Comparison of ENCODE assay signal across 16 cellular contexts in the genomic region with DNA sequence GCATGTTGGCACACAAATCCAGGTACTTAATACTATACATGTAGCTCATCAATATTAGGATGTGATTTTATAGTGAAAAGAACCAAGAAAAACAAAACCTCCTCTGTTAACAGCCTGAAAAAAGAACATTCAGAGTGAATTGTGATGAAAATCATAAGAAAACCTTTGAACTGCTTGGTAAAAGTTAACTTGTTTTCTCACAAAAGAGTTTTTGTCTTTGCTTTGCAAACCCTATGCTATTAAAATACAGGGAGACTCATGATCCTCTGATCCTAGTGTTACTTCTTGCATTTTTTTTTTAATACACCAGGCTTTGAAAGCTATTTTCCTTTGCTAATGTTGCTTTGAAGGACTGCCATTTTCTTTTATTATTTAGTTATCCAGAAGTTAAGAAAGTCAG.
"Had no signal": no experiment of that assay in that cellular context is flagged by ENCODE, and none has a peak within 500 bp of the region (broad histone marks: within the 10 kb centered on the region; RNA-seq: fewer than 3 reads in every experiment).

No MANE protein-coding gene starts in this region.

- H3K27me3 Mint-ChIP-seq: activated CD4-positive, alpha-beta T cell treated with anti-CD3 and anti-CD28 coated beads, Interleukin-2, amount 10 ng/mL, durations not matched to agents 7 days and 5 days; activated naive CD4-positive, alpha-beta T cell treated with anti-CD3 and anti-CD28 coated beads, Interleukin-2, amount 50 U/mL, for 24 hours had no signal

- H3K9me3 Mint-ChIP-seq: activated CD4-positive, alpha-beta T cell treated with anti-CD3 and anti-CD28 coated beads, Interleukin-2, amount 10 ng/mL, durations not matched to agents 7 days and 5 days; activated naive CD4-positive, alpha-beta T cell treated with anti-CD3 and anti-CD28 coated beads, Interleukin-2, amount 50 U/mL, for 24 hours; activated T-cell treated with anti-CD3 and anti-CD28 coated beads, Interleukin-2, amount 50 U/mL, for 4 hours; nephron; T-helper 1 cell treated with Interleukin-12 subunit alpha and Interleukin-12 subunit beta and Interleukin-4 antibody, amounts not matched to agents 30 μg/mL and 1 μg/mL, for 36 hours had no signal

- H3K9me3 ChIP-seq: tibial artery, uterus had no signal

- H3K27me3 ChIP-seq: dorsolateral prefrontal cortex, tibial artery, uterus had no signal

- DNase-seq: activated CD4-positive, alpha-beta T cell treated with anti-CD3 and anti-CD28 coated beads, Interleukin-2, amount 10 ng/mL, durations not matched to agents 7 days and 5 days; activated CD8-positive, alpha-beta T cell treated with anti-CD3 and anti-CD28 coated beads, Interleukin-2, amount 10 ng/mL, durations not matched to agents 7 days and 5 days; activated effector memory CD4-positive, alpha-beta T cell treated with anti-CD3 and anti-CD28 coated beads, Interleukin-2, amount 50 U/mL, for 16 hours; activated T-cell treated with anti-CD3 and anti-CD28 coated beads, Interleukin-2, amount 50 U/mL, for 4 hours; caudate nucleus; dorsolateral prefrontal cortex; left colon; midbrain; stimulated activated naive CD4-positive, alpha-beta T cell; tibial artery; uterus had no signal

- H2AFZ ChIP-seq: parathyroid adenoma had no signal

- H3K4me1 Mint-ChIP-seq: activated CD4-positive, alpha-beta T cell treated with anti-CD3 and anti-CD28 coated beads, Interleukin-2, amount 10 ng/mL, durations not matched to agents 7 days and 5 days; activated naive CD4-positive, alpha-beta T cell treated with anti-CD3 and anti-CD28 coated beads, Interleukin-2, amount 50 U/mL, for 24 hours; nephron had no signal

- H3K4me3 ChIP-seq: tibial artery, uterus had no signal

- H3K27ac ChIP-seq: dorsolateral prefrontal cortex, parathyroid adenoma, uterus had no signal

- H3K27ac Mint-ChIP-seq: activated CD4-positive, alpha-beta T cell treated with anti-CD3 and anti-CD28 coated beads, Interleukin-2, amount 10 ng/mL, durations not matched to agents 7 days and 5 days; activated CD8-positive, alpha-beta T cell treated with anti-CD3 and anti-CD28 coated beads, Interleukin-2, amount 10 ng/mL, durations not matched to agents 7 days and 5 days; activated naive CD4-positive, alpha-beta T cell treated with anti-CD3 and anti-CD28 coated beads, Interleukin-2, amount 50 U/mL, for 24 hours; nephron; T-helper 1 cell treated with Interleukin-12 subunit alpha and Interleukin-12 subunit beta and Interleukin-4 antibody, amounts not matched to agents 30 μg/mL and 1 μg/mL, for 36 hours had no signal

- H3K9ac ChIP-seq: parathyroid adenoma had no signal

- H3K4me3 Mint-ChIP-seq: activated CD4-positive, alpha-beta T cell treated with anti-CD3 and anti-CD28 coated beads, Interleukin-2, amount 10 ng/mL, durations not matched to agents 7 days and 5 days; activated CD8-positive, alpha-beta T cell treated with anti-CD3 and anti-CD28 coated beads, Interleukin-2, amount 10 ng/mL, durations not matched to agents 7 days and 5 days; activated naive CD4-positive, alpha-beta T cell treated with anti-CD3 and anti-CD28 coated beads, Interleukin-2, amount 50 U/mL, for 24 hours; activated T-cell treated with anti-CD3 and anti-CD28 coated beads, Interleukin-2, amount 50 U/mL, for 4 hours; nephron; T-helper 1 cell treated with Interleukin-12 subunit alpha and Interleukin-12 subunit beta and Interleukin-4 antibody, amounts not matched to agents 30 μg/mL and 1 μg/mL, for 36 hours had no signal

- H3K4me1 ChIP-seq: parathyroid adenoma, uterus had no signal

- ATAC-seq: activated CD4-positive, CD25-positive, alpha-beta regulatory T cell treated with anti-CD3 and anti-CD28 coated beads, Interleukin-2, amount 50 U/mL, for 24 hours; activated CD8-positive, alpha-beta T cell treated with anti-CD3 and anti-CD28 coated beads, Interleukin-2, amount 10 ng/mL, durations not matched to agents 7 days and 5 days; activated T-cell treated with anti-CD3 and anti-CD28 coated beads, Interleukin-2, amount 50 U/mL, for 4 hours; left colon had no signal

- H3K79me2 ChIP-seq: parathyroid adenoma had no signal
